ENCODE assay signal across 7 cellular contexts in the genomic region with DNA sequence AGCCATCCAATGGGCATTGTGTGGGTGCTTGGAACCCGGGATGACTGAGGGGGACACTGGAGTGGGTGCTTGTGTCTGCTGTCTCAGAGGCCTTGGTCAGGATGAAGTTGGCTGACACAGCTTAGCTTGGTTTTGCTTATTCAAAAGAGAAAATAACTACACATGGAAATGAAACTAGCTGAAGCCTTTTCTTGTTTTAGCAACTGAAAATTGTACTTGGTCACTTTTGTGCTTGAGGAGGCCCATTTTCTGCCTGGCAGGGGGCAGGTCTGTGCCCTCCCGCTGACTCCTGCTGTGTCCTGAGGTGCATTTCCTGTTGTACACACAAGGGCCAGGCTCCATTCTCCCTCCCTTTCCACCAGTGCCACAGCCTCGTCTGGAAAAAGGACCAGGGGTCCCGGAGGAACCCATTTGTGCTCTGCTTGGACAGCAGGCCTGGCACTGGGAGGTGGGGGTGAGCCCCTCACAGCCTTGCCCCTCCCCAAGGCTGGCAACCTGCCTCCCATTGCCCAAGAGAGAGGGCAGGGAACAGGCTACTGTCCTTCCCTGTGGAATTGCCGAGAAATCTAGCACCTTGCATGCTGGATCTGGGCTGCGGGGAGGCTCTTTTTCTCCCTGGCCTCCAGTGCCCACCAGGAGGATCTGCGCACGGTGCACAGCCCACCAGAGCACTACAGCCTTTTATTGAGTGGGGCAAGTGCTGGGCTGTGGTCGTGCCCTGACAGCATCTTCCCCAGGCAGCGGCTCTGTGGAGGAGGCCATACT. TPM values are rescaled to one million over a fixed set of nuclear protein-coding genes. Genes with fewer than 3 reads are reported as not detected.
DNase-seq lines count a peak whose midpoint lies in the region; ATAC-seq, FAIRE-seq and TF ChIP-seq lines count a peak whose summit lies in the region.

No MANE protein-coding gene starts in this region.

- H3K4me1 Mint-ChIP-seq in natural killer cell: peaks cover 0 to 4% of the 10 kb centered on the region in 2 donors

- no peak for TF ChIP-seq POLR2A in H54 (IDR thresholded peaks at IDR 0.05; ENCODE audit: low read depth, low read length)
- TF ChIP-seq POLR2A in sigmoid colon (IDR thresholded peaks at IDR 0.05): no peak

- peak; percentile 59 for ATAC-seq in GM18907 (IDR thresholded peaks at IDR 0.05; ENCODE audit: unreplicated experiment)
- ATAC-seq in natural killer cell: no peak

- H3K9me3 Mint-ChIP-seq in natural killer cell: no peaks in the 10 kb centered on the region

- FAIRE-seq in H54 (lab: Jason Lieb, UNC): no peak

- TF ChIP-seq EP300 in sigmoid colon (IDR thresholded peaks at IDR 0.05): no peak

- peak overlapping the region; percentile 65 to 73 (median 68) for H3K27ac ChIP-seq in sigmoid colon

- intact Hi-C loops in sigmoid colon (cut with DNase I): no loop called here
- intact Hi-C loops in natural killer cell (cut with micrococcal nuclease): no loop called here

- peaks cover 13 to 68% (median 31%) of the 10 kb centered on the region in 4 donors for H3K36me3 ChIP-seq in sigmoid colon

- peaks cover 0 to 43% (median 35%) of the 10 kb centered on the region in 4 donors for H3K4me1 ChIP-seq in sigmoid colon

- H3K27me3 Mint-ChIP-seq in natural killer cell (ENCODE audit: low read depth in 2 of 2): no peaks in the 10 kb centered on the region

- peak; percentile 51 for DNase-seq in H54 (ENCODE audit: insufficient read length, low spot score)
- peak; percentile 30 for DNase-seq in NCI-H146 treated with DMSO at 0.1 percent for 48 hours (lab: John Stamatoyannopoulos, UW; ENCODE audit: unreplicated experiment)
- DNase-seq in sigmoid colon: no peak
- no peak for DNase-seq in globus pallidus (ENCODE audit: low spot score)
- DNase-seq in natural killer cell: no peak
- DNase-seq in epidermal melanocyte (ENCODE audit: insufficient read length, low spot score): no peak

- H3K36me3 Mint-ChIP-seq in natural killer cell: no peaks in the 10 kb centered on the region

- no peak overlapping the region for H3K4me3 Mint-ChIP-seq in natural killer cell

- no peak overlapping the region for H3K4me3 ChIP-seq in sigmoid colon

- WGBS in sigmoid colon, 2 donors: 86 to 89% methylated on average over 10 of the region's 10 CpGs

- no peaks in the 10 kb centered on the region for H3K27me3 ChIP-seq in sigmoid colon

- no peak for TF ChIP-seq CTCF in sigmoid colon (IDR thresholded peaks at IDR 0.05)
- no peak for TF ChIP-seq CTCF in natural killer cell (IDR thresholded peaks at IDR 0.05)

- H3K27ac Mint-ChIP-seq in natural killer cell: no peak overlapping the region

- H3K9me3 ChIP-seq in sigmoid colon: no peaks in the 10 kb centered on the region

RNA-seq across cellular contexts. Expression of a gene that starts 49.4 kb away (rescaled TPM):
- total RNA-seq in sigmoid colon (100 to 1,000 TPM; 147 to 317 (median 226) TPM), natural killer cell (10 to 100 TPM; 39.4 to 55.4 (median 47.0) TPM)
- 100 to 1,000 TPM in 2 of 3 donors, 10 to 100 TPM in 1; 45.6 to 198 (median 163) TPM for polyA plus RNA-seq in sigmoid colon

Comparison
In these comparisons a context has a peak if more than half of its experiments do, and no peak if none do; other contexts are left out.
1. DNase-seq: peak in H54 (single experiment) and NCI-H146 treated with DMSO at 0.1 percent for 48 hours (single experiment); none in sigmoid colon (single experiment), globus pallidus (single experiment), natural killer cell (single experiment) and epidermal melanocyte (single experiment).